In the genomic region with DNA sequence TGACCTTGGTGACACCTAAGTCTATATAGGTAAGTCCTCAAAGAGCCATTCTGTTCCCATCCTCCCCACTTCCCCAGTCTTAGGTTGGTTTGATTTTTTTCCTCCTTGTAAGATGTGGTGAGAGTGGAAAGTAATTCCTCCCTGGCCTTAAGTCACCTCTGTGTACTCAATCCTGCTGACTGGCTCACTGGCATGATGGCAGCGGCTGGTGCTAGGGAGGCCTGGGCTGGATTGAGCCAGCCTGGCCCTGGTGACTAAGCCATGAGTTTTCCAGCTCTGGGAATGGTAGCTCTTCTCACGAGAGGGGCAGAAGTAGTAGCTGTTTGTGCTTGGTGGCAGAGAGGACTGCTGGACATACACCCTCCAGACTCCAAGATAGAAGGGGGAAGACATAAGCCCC, we compare ENCODE assay signal across 8 cellular contexts. TPM values are rescaled to one million over a fixed set of nuclear protein-coding genes. Genes with fewer than 3 reads are reported as not detected.
A peak's percentile ranks its signal among the peaks of the same experiment; 100 is the strongest.
DNase-seq lines count a peak whose midpoint lies in the region; ATAC-seq and TF ChIP-seq lines count a peak whose summit lies in the region.

No MANE protein-coding gene starts in this region.

- peaks cover 47% of the 10 kb centered on the region for H3K4me1 Mint-ChIP-seq in activated B cell treated with CpG ODN at 0.5 μM for 24 hours
- H3K4me1 Mint-ChIP-seq in stimulated activated memory B cell treated with anti-CD40 and anti-IgM and Interleukin-4, amounts not matched to agents 10 μg/mL and 1 μg/mL and 100 μg/mL, for 72 hours, result peaks cover 54% of the 10 kb centered on the region

- ATAC-seq in activated B cell treated with CpG ODN at 0.5 μM for 24 hours (ENCODE audit: low read depth), result no peak
- ATAC-seq in stimulated activated memory B cell treated with anti-CD40 and anti-IgM and Interleukin-4, amounts not matched to agents 10 μg/mL and 1 μg/mL and 100 μg/mL, for 72 hours, result no peak

- no peak for TF ChIP-seq CTCF in activated B cell treated with CpG ODN at 0.5 μM for 24 hours (IDR thresholded peaks at IDR 0.05)

- no peaks in the 10 kb centered on the region for H3K27me3 ChIP-seq in iPS-20b (ENCODE audit: insufficient read depth, low read length)

- no peaks in the 10 kb centered on the region for H3K9me3 Mint-ChIP-seq in activated B cell treated with CpG ODN at 0.5 μM for 24 hours
- H3K9me3 Mint-ChIP-seq in stimulated activated memory B cell treated with anti-CD40 and anti-IgM and Interleukin-4, amounts not matched to agents 10 μg/mL and 1 μg/mL and 100 μg/mL, for 72 hours, result no peaks in the 10 kb centered on the region

- peaks cover 1% of the 10 kb centered on the region for H3K27me3 Mint-ChIP-seq in activated B cell treated with CpG ODN at 0.5 μM for 24 hours
- H3K27me3 Mint-ChIP-seq in stimulated activated memory B cell treated with anti-CD40 and anti-IgM and Interleukin-4, amounts not matched to agents 10 μg/mL and 1 μg/mL and 100 μg/mL, for 72 hours, result no peaks in the 10 kb centered on the region

- peak; percentile 34 for DNase-seq in GOT3 (lab: John Stamatoyannopoulos, UW)
- DNase-seq in activated B cell treated with CpG ODN at 0.5 μM for 24 hours, result no peak
- no peak for DNase-seq in NCI-H2227 (lab: John Stamatoyannopoulos, UW; ENCODE audit: unreplicated experiment)
- DNase-seq in SIG-M5 treated with dmso at 0.1 percent for 504 hours (lab: John Stamatoyannopoulos, UW; ENCODE audit: unreplicated experiment), result no peak
- no peak for DNase-seq in NCI-H146 (lab: John Stamatoyannopoulos, UW)
- no peak for DNase-seq in activated CD8-positive, alpha-beta memory T cell treated with anti-CD3 and anti-CD28 coated beads for 24 hours

- CTCF ChIA-PET in activated B cell treated with CpG ODN at 0.5 μM for 24 hours (lab: Charles Lee), result interaction anchor here (0.9 to 1.0 kb wide), 2 partner anchors 82 to 365 kb away, joined by 4 to 6 read pairs; a partner anchor contains a TSS

- H3K27ac ChIP-seq in iPS-20b (ENCODE audit: low read length), result no peak overlapping the region

- peak overlapping the region; percentile 64 for H3K4me3 Mint-ChIP-seq in activated B cell treated with CpG ODN at 0.5 μM for 24 hours
- H3K4me3 Mint-ChIP-seq in stimulated activated memory B cell treated with anti-CD40 and anti-IgM and Interleukin-4, amounts not matched to agents 10 μg/mL and 1 μg/mL and 100 μg/mL, for 72 hours, result no peak overlapping the region

- no peaks in the 10 kb centered on the region; the same call in 1 of the 2 replicates for H3K36me3 ChIP-seq in iPS-20b (ENCODE audit: insufficient read depth, low read depth, low read length)

- intact Hi-C loops in activated B cell treated with CpG ODN at 0.5 μM for 24 hours (cut with micrococcal nuclease), result no loop called here

- H3K27ac Mint-ChIP-seq in activated B cell treated with CpG ODN at 0.5 μM for 24 hours, result peak overlapping the region; percentile 65
- H3K27ac Mint-ChIP-seq in stimulated activated memory B cell treated with anti-CD40 and anti-IgM and Interleukin-4, amounts not matched to agents 10 μg/mL and 1 μg/mL and 100 μg/mL, for 72 hours, result peak overlapping the region; percentile 58

- POLR2A ChIA-PET in activated B cell treated with CpG ODN at 0.5 μM for 24 hours (lab: Charles Lee), result interaction anchor here (0.8 to 7.4 kb wide), 5 partner anchors 13 to 400 kb away, joined by 3 to 115 read pairs (median 9); a partner anchor contains a TSS

- H3K4me3 ChIP-seq in iPS-20b (ENCODE audit: low read length), result 0 out of 2 replicates have a peak overlapping the region, but pooled peaks have one; percentile 13

- peaks cover 2% of the 10 kb centered on the region for H3K36me3 Mint-ChIP-seq in activated B cell treated with CpG ODN at 0.5 μM for 24 hours (ENCODE audit: low read depth)
- H3K36me3 Mint-ChIP-seq in stimulated activated memory B cell treated with anti-CD40 and anti-IgM and Interleukin-4, amounts not matched to agents 10 μg/mL and 1 μg/mL and 100 μg/mL, for 72 hours, result no peaks in the 10 kb centered on the region

- no peaks in the 10 kb centered on the region for H3K9me3 ChIP-seq in iPS-20b (ENCODE audit: insufficient read depth, low read depth, low read length)

- no peaks in the 10 kb centered on the region for H3K4me1 ChIP-seq in iPS-20b (ENCODE audit: insufficient read depth, low read length)

- no peak overlapping the region for H3K9ac ChIP-seq in iPS-20b (ENCODE audit: low read depth, low read length)

RNA-seq across cellular contexts. Expression of a gene that starts 2.5 kb away (rescaled TPM):
- 5.8 and 6.4 TPM in 2 replicates for total RNA-seq in activated B cell treated with CpG ODN at 0.5 μM for 24 hours
